In genomic region chr18:2655153-2655953, GRCh38 we compare ENCODE assay signal across 1 cellular context.
A peak's percentile ranks its signal among the peaks of the same experiment; 100 is the strongest.
TF ChIP-seq lines count a peak whose summit lies in the region.

Gene SMCHD1, plus strand, starts transcription at chr18:2655726. Its CDS starts 350 bp downstream, at chr18:2656076.

TF ChIP-seq in HEK293, 187 proteins besides CTCF, POLR2A, EP300 and RAD21 (continued from another document):
- TF ChIP-seq ZNF518A (tag by site-specific recombination; conservative IDR thresholded peaks at IDR 0.05; ENCODE audit: low read depth) (no peak; the same call in 1 of the 2 replicates), ZNF571 (tag by site-specific recombination; IDR thresholded peaks at IDR 0.05) (no peak), ZNF157 (tag by site-specific recombination; IDR thresholded peaks at IDR 0.05) (no peak), EGR2 (tag by site-specific recombination; IDR thresholded peaks at IDR 0.05; ENCODE audit: low read depth) (no peak), SP2 (tag by site-specific recombination; IDR thresholded peaks at IDR 0.05) (peak; percentile 19; the same call in 1 of the 2 replicates), PRDM2 (tag by site-specific recombination; IDR thresholded peaks at IDR 0.05; ENCODE audit: borderline replicate concordance) (no peak), ZNF48 (tag by site-specific recombination; IDR thresholded peaks at IDR 0.05) (no peak), ZNF292 (tag by site-specific recombination; IDR thresholded peaks at IDR 0.05; ENCODE audit: borderline replicate concordance, low read depth) (no peak), ZNF580 (tag by site-specific recombination; IDR thresholded peaks at IDR 0.05) (no peak), INSM2 (tag by site-specific recombination; IDR thresholded peaks at IDR 0.05) (no peak), ZNF626 (tag by site-specific recombination; IDR thresholded peaks at IDR 0.05) (no peak), ZNF146 (tag by site-specific recombination; IDR thresholded peaks at IDR 0.05) (no peak), ZNF558 (tag by site-specific recombination; IDR thresholded peaks at IDR 0.05) (no peak), SCRT2 (tag by site-specific recombination; IDR thresholded peaks at IDR 0.05) (no peak), ZNF266 (tag by site-specific recombination; IDR thresholded peaks at IDR 0.05; ENCODE audit: low read depth) (no peak), ZNF510 (tag by site-specific recombination; IDR thresholded peaks at IDR 0.05; ENCODE audit: insufficient replicate concordance) (no peak), ZNF391 (tag by site-specific recombination; IDR thresholded peaks at IDR 0.05; ENCODE audit: borderline replicate concordance, low read depth) (peak; percentile 57; the same call in 1 of the 2 replicates), ZNF26 (tag by site-specific recombination; IDR thresholded peaks at IDR 0.05) (no peak), ZNF169 (tag by site-specific recombination; IDR thresholded peaks at IDR 0.05) (no peak), BCL11B (tag by site-specific recombination; IDR thresholded peaks at IDR 0.05; ENCODE audit: low read depth) (0 out of 2 replicates have a peak, but pooled peaks have one; percentile 44), ZNF23 (tag by site-specific recombination; IDR thresholded peaks at IDR 0.05; ENCODE audit: borderline replicate concordance) (no peak), ZBTB26 (tag by site-specific recombination; optimal IDR thresholded peaks at IDR 0.05) (peak; percentile 72), ZNF629 (tag by site-specific recombination; IDR thresholded peaks at IDR 0.05) (peak; percentile 99), ZNF623 (tag by site-specific recombination; IDR thresholded peaks at IDR 0.05) (no peak; the same call in none of the 2 replicates)
- TF ChIP-seq, protein P1, sequence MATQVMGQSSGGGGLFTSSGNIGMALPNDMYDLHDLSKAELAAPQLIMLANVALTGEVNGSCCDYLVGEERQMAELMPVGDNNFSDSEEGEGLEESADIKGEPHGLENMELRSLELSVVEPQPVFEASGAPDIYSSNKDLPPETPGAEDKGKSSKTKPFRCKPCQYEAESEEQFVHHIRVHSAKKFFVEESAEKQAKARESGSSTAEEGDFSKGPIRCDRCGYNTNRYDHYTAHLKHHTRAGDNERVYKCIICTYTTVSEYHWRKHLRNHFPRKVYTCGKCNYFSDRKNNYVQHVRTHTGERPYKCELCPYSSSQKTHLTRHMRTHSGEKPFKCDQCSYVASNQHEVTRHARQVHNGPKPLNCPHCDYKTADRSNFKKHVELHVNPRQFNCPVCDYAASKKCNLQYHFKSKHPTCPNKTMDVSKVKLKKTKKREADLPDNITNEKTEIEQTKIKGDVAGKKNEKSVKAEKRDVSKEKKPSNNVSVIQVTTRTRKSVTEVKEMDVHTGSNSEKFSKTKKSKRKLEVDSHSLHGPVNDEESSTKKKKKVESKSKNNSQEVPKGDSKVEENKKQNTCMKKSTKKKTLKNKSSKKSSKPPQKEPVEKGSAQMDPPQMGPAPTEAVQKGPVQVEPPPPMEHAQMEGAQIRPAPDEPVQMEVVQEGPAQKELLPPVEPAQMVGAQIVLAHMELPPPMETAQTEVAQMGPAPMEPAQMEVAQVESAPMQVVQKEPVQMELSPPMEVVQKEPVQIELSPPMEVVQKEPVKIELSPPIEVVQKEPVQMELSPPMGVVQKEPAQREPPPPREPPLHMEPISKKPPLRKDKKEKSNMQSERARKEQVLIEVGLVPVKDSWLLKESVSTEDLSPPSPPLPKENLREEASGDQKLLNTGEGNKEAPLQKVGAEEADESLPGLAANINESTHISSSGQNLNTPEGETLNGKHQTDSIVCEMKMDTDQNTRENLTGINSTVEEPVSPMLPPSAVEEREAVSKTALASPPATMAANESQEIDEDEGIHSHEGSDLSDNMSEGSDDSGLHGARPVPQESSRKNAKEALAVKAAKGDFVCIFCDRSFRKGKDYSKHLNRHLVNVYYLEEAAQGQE (tag by site-specific recombination; IDR thresholded peaks at IDR 0.05) = no peak
- TF ChIP-seq, protein P2, sequence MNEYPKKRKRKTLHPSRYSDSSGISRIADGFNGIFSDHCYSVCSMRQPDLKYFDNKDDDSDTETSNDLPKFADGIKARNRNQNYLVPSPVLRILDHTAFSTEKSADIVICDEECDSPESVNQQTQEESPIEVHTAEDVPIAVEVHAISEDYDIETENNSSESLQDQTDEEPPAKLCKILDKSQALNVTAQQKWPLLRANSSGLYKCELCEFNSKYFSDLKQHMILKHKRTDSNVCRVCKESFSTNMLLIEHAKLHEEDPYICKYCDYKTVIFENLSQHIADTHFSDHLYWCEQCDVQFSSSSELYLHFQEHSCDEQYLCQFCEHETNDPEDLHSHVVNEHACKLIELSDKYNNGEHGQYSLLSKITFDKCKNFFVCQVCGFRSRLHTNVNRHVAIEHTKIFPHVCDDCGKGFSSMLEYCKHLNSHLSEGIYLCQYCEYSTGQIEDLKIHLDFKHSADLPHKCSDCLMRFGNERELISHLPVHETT (tag by site-specific recombination; IDR thresholded peaks at IDR 0.05) = no peak; the same call in 1 of the 2 replicates
